Comparison of ENCODE assay signal across 32 cellular contexts in genomic region chr3:99851955-99852354, GRCh38.
"Had no signal": no experiment of that assay in that cellular context is flagged by ENCODE, and none has a peak within 500 bp of the region (broad histone marks: within the 10 kb centered on the region; RNA-seq: fewer than 3 reads in every experiment).

No MANE protein-coding gene starts in this region.

- H3K36me3 ChIP-seq: adrenal gland, breast epithelium, cardiac muscle cell had no signal

- H3K27ac ChIP-seq: adrenal gland, breast epithelium, cardiac muscle cell, dorsolateral prefrontal cortex, VCaP had no signal

- DNase-seq: activated B cell treated with CpG ODN at 0.5 μM for 24 hours; activated CD4-positive, alpha-beta T cell treated with anti-CD3 and anti-CD28 coated beads for 48 hours; activated CD4-positive, alpha-beta T cell treated with anti-CD3 and anti-CD28 coated beads, Interleukin-2, amount 50 U/mL, for 1 hour; activated CD4-positive, alpha-beta T cell treated with anti-CD3 and anti-CD28 coated beads, Interleukin-2, amount 50 U/mL, for 48 hours; activated CD8-positive, alpha-beta memory T cell treated with anti-CD3 and anti-CD28 coated beads, Interleukin-2, amount 10 ng/mL, durations not matched to agents 7 days and 5 days; activated CD8-positive, alpha-beta memory T cell treated with anti-CD3 and anti-CD28 coated beads, Interleukin-2, amount 50 U/mL, for 4 hours; activated CD8-positive, alpha-beta T cell treated with anti-CD3 and anti-CD28 coated beads for 36 hours; activated effector memory CD4-positive, alpha-beta T cell treated with anti-CD3 and anti-CD28 coated beads, Interleukin-2, amount 50 U/mL, for 16 hours; activated naive CD4-positive, alpha-beta T cell treated with anti-CD3 and anti-CD28 coated beads for 36 hours; activated naive CD8-positive, alpha-beta T cell treated with anti-CD3 and anti-CD28 coated beads for 36 hours; activated naive CD8-positive, alpha-beta T cell treated with anti-CD3 and anti-CD28 coated beads, Interleukin-2, amount 50 U/mL, for 24 hours; activated T-cell treated with anti-CD3 and anti-CD28 coated beads, Interleukin-2, amount 50 U/mL, for 1 hour; activated T-cell treated with anti-CD3 and anti-CD28 coated beads, Interleukin-2, amount 50 U/mL, for 48 hours; adrenal gland; amygdala; aorta; central memory CD4-positive, alpha-beta T cell; dorsolateral prefrontal cortex; effector memory CD4-positive, alpha-beta T cell; endodermal cell; foreskin fibroblast; glutamatergic neuron; heart left ventricle; T-helper 1 cell; T-helper 17 cell; T1000 had no signal

- H3K4me3 ChIP-seq: adrenal gland, breast epithelium, cardiac muscle cell, coronary artery, dorsolateral prefrontal cortex, heart left ventricle had no signal

- H3K9me3 ChIP-seq: adrenal gland, breast epithelium had no signal

- H3K4me1 ChIP-seq: breast epithelium had no signal

- ATAC-seq: activated CD4-positive, CD25-positive, alpha-beta regulatory T cell treated with anti-CD3 and anti-CD28 coated beads, Interleukin-2, amount 50 U/mL, for 24 hours; activated CD8-positive, alpha-beta memory T cell treated with anti-CD3 and anti-CD28 coated beads, Interleukin-2, amount 10 ng/mL, durations not matched to agents 7 days and 5 days; activated CD8-positive, alpha-beta T cell treated with anti-CD3 and anti-CD28 coated beads for 36 hours; activated naive CD8-positive, alpha-beta T cell treated with anti-CD3 and anti-CD28 coated beads, Interleukin-2, amount 50 U/mL, for 24 hours; esophagus mucosa; heart left ventricle; T-helper 17 cell had no signal

- H3K27me3 ChIP-seq: adrenal gland, breast epithelium, cardiac muscle cell, dorsolateral prefrontal cortex, heart left ventricle had no signal
